In the genomic region with DNA sequence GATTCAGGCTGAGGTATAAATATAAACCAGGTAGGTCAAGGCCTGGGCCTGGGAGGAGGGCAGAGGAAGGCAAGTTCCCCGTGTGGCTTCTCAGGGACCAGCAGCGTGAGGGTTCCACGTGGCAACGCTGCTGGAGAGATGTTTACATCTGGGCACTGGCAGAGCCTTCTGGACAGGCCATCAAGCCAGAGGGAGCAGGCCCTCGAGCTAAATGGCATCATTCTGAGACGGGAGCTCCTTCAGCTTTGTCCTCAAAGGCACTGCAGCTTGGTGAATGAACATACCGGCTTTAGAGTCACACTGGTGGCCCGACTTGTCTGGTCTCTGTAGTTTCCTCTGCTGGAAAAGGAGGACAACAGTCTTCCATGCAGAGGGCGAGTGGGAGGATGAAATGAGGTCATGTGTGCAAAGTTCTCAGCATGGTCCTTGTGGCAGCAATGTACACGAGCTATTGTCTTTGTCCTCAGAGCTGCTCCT, we compare ENCODE assay signal across 19 cellular contexts.
A peak's percentile ranks its signal among the peaks of the same experiment; 100 is the strongest.
DNase-seq lines count a peak whose midpoint lies in the region; ATAC-seq, FAIRE-seq and TF ChIP-seq lines count a peak whose summit lies in the region.
"Had no signal": no experiment of that assay in that cellular context is flagged by ENCODE, and none has a peak within 500 bp of the region (broad histone marks: within the 10 kb centered on the region; RNA-seq: fewer than 3 reads in every experiment).

No MANE protein-coding gene starts in this region.

- no peak overlapping the region for H3K4me3 Mint-ChIP-seq in mesothelial cell of epicardium
- H3K4me3 Mint-ChIP-seq in stimulated activated effector memory CD8-positive, alpha-beta T cell treated with anti-CD3 and anti-CD28 coated beads, Interleukin-12 subunit alpha, Interleukin-12 subunit beta, amount 100 ng/mL, for 72 hours = no peak overlapping the region
- H3K4me3 Mint-ChIP-seq: activated T-helper 17 cell treated with anti-CD3 and anti-CD28 coated beads, Interleukin-2, amount 50 U/mL, for 72 hours; T-helper 1 cell treated with Interleukin-12 subunit alpha and Interleukin-12 subunit beta and Interleukin-4 antibody, amounts not matched to agents 30 μg/mL and 1 μg/mL, for 36 hours; WTC11 had no signal

- H3K27me3 ChIP-seq in upper lobe of right lung = no peaks in the 10 kb centered on the region

- H3K4me3 ChIP-seq in AG10803 (ENCODE audit: low read length) (no peak overlapping the region), upper lobe of right lung (no peak overlapping the region)
- H3K4me3 ChIP-seq: lung had no signal

- DNase-seq in AG10803 (ENCODE audit: low read depth) (peak; percentile 11), RPMI7951 (ENCODE audit: low read depth) (peak; percentile 34), mesothelial cell of epicardium (ENCODE audit: low spot score in 2 of 2, unreplicated experiment in 2 of 2) (no peak), ureter (ENCODE audit: low spot score) (no peak), NCI-H69 (lab: John Stamatoyannopoulos, UW) (no peak), frontal cortex (ENCODE audit: low spot score in 2 of 2) (no peak), upper lobe of right lung (no peak)
- DNase-seq in stimulated activated effector memory CD8-positive, alpha-beta T cell treated with anti-CD3 and anti-CD28 coated beads, Interleukin-12 subunit alpha, Interleukin-12 subunit beta, amount 100 ng/mL, for 72 hours (ENCODE audit: low spot score in 2 of 2) = no peak
- DNase-seq: foreskin melanocyte; KG1; NCI-H1436; NCI-H226; SHP77 treated with DMSO at 0.1 percent for 48 hours; stimulated activated CD4-positive, alpha-beta T cell treated with anti-CD3 and anti-CD28 coated beads, Interleukin-4, amount 100 ng/mL, for 24 hours; stimulated activated CD8-positive, alpha-beta memory T cell treated with anti-CD3 and anti-CD28 coated beads, Interleukin-4, amount 100 ng/mL, for 48 hours had no signal

- TF ChIP-seq CTCF in AG10803 (conservative IDR thresholded peaks at IDR 0.05; ENCODE audit: low read length) = no peak
- TF ChIP-seq CTCF in mesothelial cell of epicardium (IDR thresholded peaks at IDR 0.05; ENCODE audit: unreplicated experiment) = no peak
- no peak for TF ChIP-seq CTCF in upper lobe of right lung (IDR thresholded peaks at IDR 0.05)

- ATAC-seq in stimulated activated effector memory CD8-positive, alpha-beta T cell treated with anti-CD3 and anti-CD28 coated beads, Interleukin-12 subunit alpha, Interleukin-12 subunit beta, amount 100 ng/mL, for 72 hours = no peak
- no peak for ATAC-seq in upper lobe of right lung
- ATAC-seq: activated T-helper 17 cell treated with anti-CD3 and anti-CD28 coated beads, Interleukin-2, amount 50 U/mL, for 72 hours; WTC11 had no signal

- H3K4me1 Mint-ChIP-seq in mesothelial cell of epicardium = peaks cover 60% of the 10 kb centered on the region
- peaks cover 25% of the 10 kb centered on the region for H3K4me1 Mint-ChIP-seq in stimulated activated effector memory CD8-positive, alpha-beta T cell treated with anti-CD3 and anti-CD28 coated beads, Interleukin-12 subunit alpha, Interleukin-12 subunit beta, amount 100 ng/mL, for 72 hours

- H3K27me3 Mint-ChIP-seq in mesothelial cell of epicardium (ENCODE audit: low read depth) = no peaks in the 10 kb centered on the region
- H3K27me3 Mint-ChIP-seq: activated T-helper 17 cell treated with anti-CD3 and anti-CD28 coated beads, Interleukin-2, amount 50 U/mL, for 72 hours had no signal

- intact Hi-C loops in upper lobe of right lung (cut with DNase I) = no loop called here

- FAIRE-seq in frontal cortex (lab: Jason Lieb, UNC) = no peak

- H3K36me3 ChIP-seq in upper lobe of right lung = no peaks in the 10 kb centered on the region

- no peaks in the 10 kb centered on the region for H3K9me3 ChIP-seq in upper lobe of right lung

- no peaks in the 10 kb centered on the region for H3K9me3 Mint-ChIP-seq in mesothelial cell of epicardium
- no peaks in the 10 kb centered on the region for H3K9me3 Mint-ChIP-seq in stimulated activated effector memory CD8-positive, alpha-beta T cell treated with anti-CD3 and anti-CD28 coated beads, Interleukin-12 subunit alpha, Interleukin-12 subunit beta, amount 100 ng/mL, for 72 hours
- H3K9me3 Mint-ChIP-seq: T-helper 1 cell treated with Interleukin-12 subunit alpha and Interleukin-12 subunit beta and Interleukin-4 antibody, amounts not matched to agents 30 μg/mL and 1 μg/mL, for 36 hours had no signal

- peak overlapping the region; percentile 97 for H3K27ac Mint-ChIP-seq in mesothelial cell of epicardium
- H3K27ac Mint-ChIP-seq in stimulated activated effector memory CD8-positive, alpha-beta T cell treated with anti-CD3 and anti-CD28 coated beads, Interleukin-12 subunit alpha, Interleukin-12 subunit beta, amount 100 ng/mL, for 72 hours = peak overlapping the region; percentile 49
- H3K27ac Mint-ChIP-seq: activated T-helper 17 cell treated with anti-CD3 and anti-CD28 coated beads, Interleukin-2, amount 50 U/mL, for 72 hours; T-helper 1 cell treated with Interleukin-12 subunit alpha and Interleukin-12 subunit beta and Interleukin-4 antibody, amounts not matched to agents 30 μg/mL and 1 μg/mL, for 36 hours; WTC11 had no signal

- peaks cover 5% of the 10 kb centered on the region for H3K36me3 Mint-ChIP-seq in mesothelial cell of epicardium
- no peaks in the 10 kb centered on the region for H3K36me3 Mint-ChIP-seq in stimulated activated effector memory CD8-positive, alpha-beta T cell treated with anti-CD3 and anti-CD28 coated beads, Interleukin-12 subunit alpha, Interleukin-12 subunit beta, amount 100 ng/mL, for 72 hours

- H3K27ac ChIP-seq in upper lobe of right lung = no peak overlapping the region

- peaks cover 42% of the 10 kb centered on the region for H3K4me1 ChIP-seq in upper lobe of right lung

Comparison
In these comparisons a context has a peak if more than half of its experiments do, and no peak if none do; other contexts are left out.
1. DNase-seq: peak in AG10803 (single experiment) and RPMI7951 (single experiment); none in mesothelial cell of epicardium (0 of 2), stimulated activated effector memory CD8-positive, alpha-beta T cell treated with anti-CD3 and anti-CD28 coated beads, Interleukin-12 subunit alpha, Interleukin-12 subunit beta, amount 100 ng/mL, for 72 hours (0 of 2), ureter (single experiment), NCI-H69 (single experiment), frontal cortex (0 of 2) and upper lobe of right lung (single experiment).